In genomic region chr2:238785528-238785860, GRCh38 we compare ENCODE assay signal across 13 cellular contexts.
"Had no signal": no experiment of that assay in that cellular context is flagged by ENCODE, and none has a peak within 500 bp of the region (broad histone marks: within the 10 kb centered on the region; RNA-seq: fewer than 3 reads in every experiment).

No MANE protein-coding gene starts in this region.

- H3K9me3 ChIP-seq: body of pancreas, gastrocnemius medialis, ovary, sigmoid colon, tibial artery had no signal

- H3K9me3 Mint-ChIP-seq: activated CD4-positive, alpha-beta memory T cell treated with anti-CD3 and anti-CD28 coated beads, Interleukin-2, amount 10 ng/mL, durations not matched to agents 7 days and 5 days; activated naive CD4-positive, alpha-beta T cell treated with anti-CD3 and anti-CD28 coated beads, Interleukin-2, amount 50 U/mL, for 72 hours; central memory CD8-positive, alpha-beta T cell had no signal

- H3K36me3 ChIP-seq: gastrocnemius medialis, heart right ventricle, ovary, sigmoid colon, tibial artery had no signal

- H3K27ac Mint-ChIP-seq: activated CD4-positive, alpha-beta memory T cell treated with anti-CD3 and anti-CD28 coated beads, Interleukin-2, amount 10 ng/mL, durations not matched to agents 7 days and 5 days; activated naive CD4-positive, alpha-beta T cell treated with anti-CD3 and anti-CD28 coated beads, Interleukin-2, amount 50 U/mL, for 72 hours; naive thymus-derived CD4-positive, alpha-beta T cell; WTC11 had no signal

- H3K4me1 ChIP-seq: body of pancreas, heart right ventricle had no signal

- H3K27ac ChIP-seq: body of pancreas, heart right ventricle, ovary, tibial artery had no signal

- H3K4me3 Mint-ChIP-seq: activated CD4-positive, alpha-beta memory T cell treated with anti-CD3 and anti-CD28 coated beads, Interleukin-2, amount 10 ng/mL, durations not matched to agents 7 days and 5 days; activated T-cell treated with anti-CD3 and anti-CD28 coated beads, Interleukin-2, amount 50 U/mL, for 4 hours; central memory CD8-positive, alpha-beta T cell; naive thymus-derived CD4-positive, alpha-beta T cell; WTC11 had no signal

- H3K27me3 ChIP-seq: body of pancreas, ovary, sigmoid colon, tibial artery had no signal

- H3K4me3 ChIP-seq: body of pancreas, gastrocnemius medialis, heart right ventricle, lung, ovary, sigmoid colon, tibial artery had no signal

- H3K36me3 Mint-ChIP-seq: activated naive CD4-positive, alpha-beta T cell treated with anti-CD3 and anti-CD28 coated beads, Interleukin-2, amount 50 U/mL, for 72 hours; naive thymus-derived CD4-positive, alpha-beta T cell; WTC11 had no signal

- H3K4me1 Mint-ChIP-seq: activated CD4-positive, alpha-beta memory T cell treated with anti-CD3 and anti-CD28 coated beads, Interleukin-2, amount 10 ng/mL, durations not matched to agents 7 days and 5 days had no signal
